14 cellular contexts compared by ENCODE assay signal in genomic region chr4:71241467-71242401, GRCh38.
DNase-seq lines count a peak whose midpoint lies in the region; TF ChIP-seq lines count a peak whose summit lies in the region.
"Had no signal": no experiment of that assay in that cellular context is flagged by ENCODE, and none has a peak within 500 bp of the region (broad histone marks: within the 10 kb centered on the region; RNA-seq: fewer than 3 reads in every experiment).

No MANE protein-coding gene starts in this region.

- no peaks in the 10 kb centered on the region for H3K79me2 ChIP-seq in hepatocyte

- TF ChIP-seq EP300 in stomach (IDR thresholded peaks at IDR 0.05), result no peak

- H3K9me2 ChIP-seq in hepatocyte (replicated peaks; ENCODE audit: insufficient read depth), result no peaks in the 10 kb centered on the region

- no peaks in the 10 kb centered on the region for H4K20me1 ChIP-seq in hepatocyte (ENCODE audit: insufficient read depth, poor library complexity, severe bottlenecking)

- H3K4me3 ChIP-seq in hepatocyte (no peak overlapping the region), stomach (no peak overlapping the region)
- H3K4me3 ChIP-seq: Peyer's patch had no signal

- TF ChIP-seq CTCF in hepatocyte (IDR thresholded peaks at IDR 0.05; ENCODE audit: poor library complexity), result no peak
- TF ChIP-seq CTCF in stomach (IDR thresholded peaks at IDR 0.05), result no peak

- H3K36me3 ChIP-seq in hepatocyte (replicated peaks; ENCODE audit: insufficient read depth, low read depth), result no peaks in the 10 kb centered on the region
- H3K36me3 ChIP-seq in stomach, result no peaks in the 10 kb centered on the region
- H3K36me3 ChIP-seq: Peyer's patch had no signal

- H3K4me1 ChIP-seq in hepatocyte (ENCODE audit: insufficient read depth), result peaks cover 8% of the 10 kb centered on the region
- H3K4me1 ChIP-seq in stomach, result peaks cover 10 to 33% (median 23%) of the 10 kb centered on the region in 4 donors

- H3K9me3 ChIP-seq in hepatocyte (ENCODE audit: low read depth), result no peaks in the 10 kb centered on the region
- H3K9me3 ChIP-seq in stomach, result no peaks in the 10 kb centered on the region
- H3K9me3 ChIP-seq: Peyer's patch had no signal

- DNase-seq in NCI-H1092 treated with DMSO at 0.1 percent for 48 hours (lab: John Stamatoyannopoulos, UW) (peak; percentile 43), NCI-H1092 (lab: John Stamatoyannopoulos, UW) (no peak), RPMI8226 (peak; percentile 76), hepatocyte (ENCODE audit: low spot score) (peak; percentile 15), stomach (peak; percentile 72), NCI-H2081 treated with DMSO at 0.1 percent for 48 hours (lab: John Stamatoyannopoulos, UW) (no peak)
- no peak for DNase-seq in stimulated activated CD4-positive, alpha-beta T cell treated with anti-CD3 and anti-CD28 coated beads, Interleukin-2, amount 100 ng/mL, for 24 hours
- DNase-seq in stimulated activated CD4-positive, alpha-beta T cell treated with anti-CD3 and anti-CD28 coated beads, Interleukin-4, amount 100 ng/mL, for 1 hour, result no peak
- DNase-seq: 8988T; activated CD4-positive, alpha-beta T cell treated with anti-CD3 and anti-CD28 coated beads, Interleukin-2, amount 10 ng/mL, durations not matched to agents 24 days and 14 days; activated T-cell treated with anti-CD3 and anti-CD28 coated beads, Interleukin-2, amount 50 U/mL, for 24 hours; NCI-H226; Peyer's patch; stimulated activated naive CD4-positive, alpha-beta T cell treated with Interleukin-2 at 50 U/mL for 16 hours had no signal

- 55% methylated on average over 9 of the region's 9 CpGs for WGBS in hepatocyte (ENCODE audit: low lambda C conversion rate, missing lambda C conversion rate)
- WGBS in stomach, 5 donors, result 18 to 36% (median 23%) methylated on average over 9 of the region's 9 CpGs

- H3K27me3 ChIP-seq in hepatocyte, result no peaks in the 10 kb centered on the region
- H3K27me3 ChIP-seq in stomach, result no peaks in the 10 kb centered on the region
- H3K27me3 ChIP-seq: Peyer's patch had no signal

- H2AFZ ChIP-seq in hepatocyte, result peak overlapping the region; percentile 26

- H3K27ac ChIP-seq in hepatocyte (no peak overlapping the region), stomach (peak overlapping the region; percentile 42 to 76 (median 61))
- H3K27ac ChIP-seq: Peyer's patch had no signal

- TF ChIP-seq POLR2A in stomach (IDR thresholded peaks at IDR 0.05), result no peak

- intact Hi-C loops in stomach (cut with DNase I; ENCODE audit: low total_unique reads), result no loop called here

- H3K4me2 ChIP-seq in hepatocyte, result peak overlapping the region; percentile 45

Comparison
In these comparisons a context has a peak if more than half of its experiments do, and no peak if none do; other contexts are left out.
1. DNase-seq: peak in NCI-H1092 treated with DMSO at 0.1 percent for 48 hours (single experiment), RPMI8226 (single experiment), hepatocyte (single experiment) and stomach (single experiment); none in NCI-H1092 (single experiment), NCI-H2081 treated with DMSO at 0.1 percent for 48 hours (single experiment), stimulated activated CD4-positive, alpha-beta T cell treated with anti-CD3 and anti-CD28 coated beads, Interleukin-2, amount 100 ng/mL, for 24 hours (0 of 2) and stimulated activated CD4-positive, alpha-beta T cell treated with anti-CD3 and anti-CD28 coated beads, Interleukin-4, amount 100 ng/mL, for 1 hour (single experiment).